In the genomic region with DNA sequence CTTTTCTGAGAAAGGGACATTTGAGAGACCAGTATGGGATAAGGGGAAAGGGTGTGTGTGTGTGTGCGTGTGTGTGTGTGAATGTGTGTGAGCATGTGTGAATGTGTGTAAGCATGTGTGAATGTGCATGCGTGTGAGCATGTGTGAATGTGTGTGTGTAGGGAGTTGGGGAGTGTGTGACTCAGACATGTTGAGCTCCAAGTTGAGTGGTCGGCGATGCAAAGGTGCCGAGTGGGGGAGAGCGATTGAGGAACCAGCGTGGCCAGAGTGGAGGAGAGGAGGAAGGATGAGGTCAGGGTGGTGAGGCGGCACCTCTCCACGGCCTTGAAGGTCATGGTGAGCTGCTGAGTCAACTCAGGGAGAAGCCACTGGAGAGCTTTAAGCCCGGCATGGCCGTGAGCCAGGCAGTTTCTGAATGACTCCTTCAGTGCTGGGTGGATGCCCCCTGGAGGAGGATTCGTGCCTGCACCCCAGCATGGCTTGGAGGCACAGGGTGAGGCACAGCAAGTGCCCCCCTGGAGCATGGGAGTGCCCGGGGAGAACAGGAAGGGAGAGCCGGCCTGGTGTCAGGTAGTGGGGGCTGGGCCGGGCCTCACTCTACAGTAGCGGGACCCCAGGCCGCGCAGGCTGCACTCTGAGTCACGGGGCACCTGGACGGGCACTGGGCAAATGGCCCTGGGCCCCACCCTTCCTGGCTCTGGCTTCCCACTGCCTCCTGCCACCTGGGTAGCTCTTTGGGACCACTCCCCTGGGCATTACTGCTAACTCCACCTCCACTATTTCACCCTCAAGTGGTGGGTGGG, we compare ENCODE assay signal across 8 cellular contexts. TPM values are rescaled to one million over a fixed set of nuclear protein-coding genes. Genes with fewer than 3 reads are reported as not detected.
DNase-seq lines count a peak whose midpoint lies in the region; ATAC-seq, FAIRE-seq and TF ChIP-seq lines count a peak whose summit lies in the region.

No MANE protein-coding gene starts in this region.

- H3K27me3 Mint-ChIP-seq in MCF 10A (ENCODE audit: insufficient read depth, unreplicated experiment), result no peaks in the 10 kb centered on the region

- H3K9me3 Mint-ChIP-seq in MCF 10A (ENCODE audit: unreplicated experiment), result no peaks in the 10 kb centered on the region

- no peaks in the 10 kb centered on the region for H3K9me3 ChIP-seq in breast epithelium
- H3K9me3 ChIP-seq in SJCRH30 (replicated peaks), result no peaks in the 10 kb centered on the region
- no peaks in the 10 kb centered on the region for H3K9me3 ChIP-seq in small intestine (ENCODE audit: control insufficient read depth, low read depth)

- WGBS in small intestine, 3 donors, result 6 to 24% (median 11%) methylated on average over 19 to 20 of the region's 20 CpGs

- BruUV-seq in MCF 10A (replicated peaks; lab: Mats Ljungman, UMichigan), result no TSS peak

- POLR2A ChIA-PET in MCF 10A (lab: Yijun Ruan, JAX), result interaction anchor here (0.6 to 15.4 kb wide), 24 partner anchors 8 to 851 kb away, joined by 3 to 285 read pairs (median 5); a partner anchor contains a TSS

- peak overlapping the region; percentile 61 for H3K27ac Mint-ChIP-seq in MCF 10A (ENCODE audit: low read depth, unreplicated experiment)

- DNase-seq in MCF 10A (ENCODE audit: unreplicated experiment) (peak; percentile 98), breast epithelium (ENCODE audit: low spot score in 2 of 2) (no peak), SJCRH30 (peak; percentile 84 to 86), cardiac septum (ENCODE audit: low spot score) (peak; percentile 90), small intestine (peak; percentile 93), superior temporal gyrus (ENCODE audit: extremely low spot score) (no peak)
- DNase-seq in activated effector memory CD4-positive, alpha-beta T cell treated with anti-CD3 and anti-CD28 coated beads, Interleukin-2, amount 50 U/mL, for 16 hours, result peak; percentile 88

- H3K4me3 ChIP-seq in breast epithelium (no peak overlapping the region), SJCRH30 (no peak overlapping the region), small intestine (ENCODE audit: low read depth in 1 of 2, low read length in 2 of 2) (no peak overlapping the region)

- no peak for FAIRE-seq in small intestine (lab: Jason Lieb, UNC)

- H3K36me3 ChIP-seq in breast epithelium, result no peaks in the 10 kb centered on the region
- no peaks in the 10 kb centered on the region for H3K36me3 ChIP-seq in SJCRH30
- H3K36me3 ChIP-seq in small intestine (ENCODE audit: control insufficient read depth in 2 of 2, insufficient read depth in 2 of 2, low read length in 2 of 2), result no peaks in the 10 kb centered on the region

- H3K36me3 Mint-ChIP-seq in MCF 10A (ENCODE audit: insufficient read depth, unreplicated experiment), result no peaks in the 10 kb centered on the region

- H3K27me3 ChIP-seq in breast epithelium (no peaks in the 10 kb centered on the region), SJCRH30 (no peaks in the 10 kb centered on the region), small intestine (ENCODE audit: control insufficient read depth in 2 of 2, insufficient read depth in 2 of 2, low read length in 2 of 2) (no peaks in the 10 kb centered on the region)

- H3K4me1 ChIP-seq in breast epithelium, result no peaks in the 10 kb centered on the region
- H3K4me1 ChIP-seq in SJCRH30, result peaks cover 10% of the 10 kb centered on the region
- H3K4me1 ChIP-seq in small intestine (ENCODE audit: control insufficient read depth in 2 of 2, insufficient read depth in 1 of 2, low read depth in 1 of 2, low read length in 1 of 2), result peaks cover 0 to 5% of the 10 kb centered on the region in 2 donors

- H3K27ac ChIP-seq in breast epithelium (peak overlapping the region in 1 of 2 donors; percentile 0), SJCRH30 (no peak overlapping the region), small intestine (ENCODE audit: low read depth in 1 of 2, low read length in 1 of 2) (peak overlapping the region; percentile 46 to 73)

- TF ChIP-seq CTCF in MCF 10A (IDR thresholded peaks at IDR 0.05; ENCODE audit: unreplicated experiment) (peak; percentile 79), breast epithelium (IDR thresholded peaks at IDR 0.05) (no peak)

- no peak for TF ChIP-seq POLR2A in breast epithelium (IDR thresholded peaks at IDR 0.05)

- peak overlapping the region; percentile 8 for H3K4me3 Mint-ChIP-seq in MCF 10A (ENCODE audit: unreplicated experiment)

- intact Hi-C loops in MCF 10A (cut with micrococcal nuclease), result loop anchor here (1.0 kb wide), 1 partner anchor 13 kb away; a partner anchor contains a TSS
- intact Hi-C loops in breast epithelium (cut with DNase I; ENCODE audit: low total_unique reads), result no loop called here
- intact Hi-C loops in cardiac septum (cut with DNase I), result no loop called here

- CTCF ChIA-PET in MCF 10A (lab: Yijun Ruan, JAX), result interaction anchor here (0.6 to 11.4 kb wide), 32 partner anchors 9 to 1738 kb away, joined by 3 to 135 read pairs (median 4); a partner anchor contains a TSS

- peaks cover 20% of the 10 kb centered on the region for H3K4me1 Mint-ChIP-seq in MCF 10A (ENCODE audit: insufficient read depth, unreplicated experiment)

- ATAC-seq in HG03571 (IDR thresholded peaks at IDR 0.05; ENCODE audit: unreplicated experiment), result peak; percentile 56

RNA-seq across cellular contexts. Expression of a gene that starts 8.2 kb away (rescaled TPM):
- total RNA-seq in MCF 10A (2022), result 4.2 and 6.0 TPM in 2 replicates
- 10 to 100 TPM in 1 of 3 donors, 1 to 10 TPM in 2; 3.3 to 10.7 (median 5.9) TPM for total RNA-seq in breast epithelium
- total RNA-seq in SJCRH30 (2014; rRNA removed; shearing (Covaris generic)), result 0.59 and 0.96 TPM in 2 replicates
- 6.3 TPM for total RNA-seq in cardiac septum
- 100 to 1,000 TPM in 2 of 3 donors, 10 to 100 TPM in 1; 32.3 to 363 (median 147) TPM for polyA plus RNA-seq in small intestine

RNA-seq across cellular contexts. Expression of a gene that starts 13.8 kb away (rescaled TPM):
- total RNA-seq in MCF 10A (2022), result 274 and 302 TPM in 2 replicates
- 100 to 1,000 TPM; 241 to 327 (median 262) TPM for total RNA-seq in breast epithelium
- total RNA-seq in SJCRH30 (2014; rRNA removed; shearing (Covaris generic)), result 105 and 130 TPM in 2 replicates
- total RNA-seq in cardiac septum, result 208 TPM
- 100 to 1,000 TPM; 477 to 668 (median 619) TPM for polyA plus RNA-seq in small intestine

RNA-seq across cellular contexts. Expression of a gene that starts 14.4 kb away (rescaled TPM):
- total RNA-seq in MCF 10A (2022) (284 and 354 TPM in 2 replicates), breast epithelium (100 to 1,000 TPM; 206 to 266 (median 262) TPM), cardiac septum (75.1 TPM)
- total RNA-seq in SJCRH30 (2014; rRNA removed; shearing (Covaris generic)), result 185 and 215 TPM in 2 replicates
- 100 to 1,000 TPM in 2 of 3 donors, 10 to 100 TPM in 1; 99.3 to 188 (median 171) TPM for polyA plus RNA-seq in small intestine

RNA-seq across cellular contexts. Expression of a gene that starts 26.4 kb away (rescaled TPM):
- total RNA-seq in MCF 10A (2022) (52.0 and 63.4 TPM in 2 replicates), breast epithelium (10 to 100 TPM; 38.2 to 43.9 (median 39.5) TPM), cardiac septum (116 TPM)
- total RNA-seq in SJCRH30 (2014; rRNA removed; shearing (Covaris generic)), result 22.6 and 23.8 TPM in 2 replicates
- 100 to 1,000 TPM; 192 to 417 (median 404) TPM for polyA plus RNA-seq in small intestine

RNA-seq across cellular contexts. Expression of a gene that starts 27.2 kb away (rescaled TPM):
- total RNA-seq in MCF 10A (2022) (42.5 and 46.5 TPM in 2 replicates), breast epithelium (10 to 100 TPM; 16.7 to 20.6 (median 19.4) TPM), cardiac septum (15.4 TPM)
- total RNA-seq in SJCRH30 (2014; rRNA removed; shearing (Covaris generic)), result 15.4 and 18.6 TPM in 2 replicates
- 10 to 100 TPM; 27.5 to 33.4 (median 30.0) TPM for polyA plus RNA-seq in small intestine

Comparison
In these comparisons a context has a peak if more than half of its experiments do, and no peak if none do; other contexts are left out.
1. DNase-seq: peak in MCF 10A (single experiment), SJCRH30 (2 of 2), activated effector memory CD4-positive, alpha-beta T cell treated with anti-CD3 and anti-CD28 coated beads, Interleukin-2, amount 50 U/mL, for 16 hours (single experiment), cardiac septum (single experiment) and small intestine (single experiment); none in breast epithelium (0 of 2) and superior temporal gyrus (single experiment).